1 cellular context compared by ENCODE assay signal in genomic region chr1:43946244-43947060, GRCh38.
TF ChIP-seq lines count a peak whose summit lies in the region.

IPO13 (plus strand) TSS chr1:43946950; CDS start chr1:43947601, 651 bp downstream.

TF ChIP-seq in HepG2, 621 proteins besides CTCF, POLR2A, EP300 and RAD21 (continued from another document and continues in another):
- no peak for TF ChIP-seq PCBP1 (IDR thresholded peaks at IDR 0.05; ENCODE audit: borderline replicate concordance, low read depth, low read length)
- TF ChIP-seq ZNF224 (CRISPR knock-in tag; IDR thresholded peaks at IDR 0.05): no peak; the same call in 1 of the 2 replicates
- no peak for TF ChIP-seq ZNF562 (CRISPR knock-in tag; IDR thresholded peaks at IDR 0.05; ENCODE audit: borderline replicate concordance)
- peak; percentile 95; the same call in 1 of the 2 replicates for TF ChIP-seq ZNF749 (CRISPR knock-in tag; IDR thresholded peaks at IDR 0.05; ENCODE audit: borderline replicate concordance)
- 0 out of 2 replicates have a peak, but pooled peaks have one; percentile 9 for TF ChIP-seq ZNF800 (CRISPR knock-in tag; IDR thresholded peaks at IDR 0.05)
- TF ChIP-seq ZNF253 (CRISPR knock-in tag; IDR thresholded peaks at IDR 0.05; ENCODE audit: borderline replicate concordance): peak; percentile 74; the same call in 1 of the 2 replicates
- TF ChIP-seq BCL3 (CRISPR knock-in tag; IDR thresholded peaks at IDR 0.05): peak; percentile 94
- TF ChIP-seq ELK4 (CRISPR knock-in tag; IDR thresholded peaks at IDR 0.05; ENCODE audit: borderline replicate concordance): no peak
- no peak for TF ChIP-seq ZKSCAN5 (CRISPR knock-in tag; IDR thresholded peaks at IDR 0.05)
- no peak for TF ChIP-seq MAFK (conservative IDR thresholded peaks at IDR 0.05 in 1 of 2, IDR thresholded peaks at IDR 0.05 in 1 of 2; ENCODE audit: low read length in 2 of 2)
- no peak for TF ChIP-seq TMF1 (CRISPR knock-in tag; IDR thresholded peaks at IDR 0.05; ENCODE audit: low read depth)
- TF ChIP-seq GMEB1 (CRISPR knock-in tag; IDR thresholded peaks at IDR 0.05; ENCODE audit: borderline replicate concordance): peak; percentile 92
- TF ChIP-seq JUNB (CRISPR knock-in tag; IDR thresholded peaks at IDR 0.05; ENCODE audit: borderline replicate concordance): no peak
- TF ChIP-seq ZNF276 (CRISPR knock-in tag; IDR thresholded peaks at IDR 0.05; ENCODE audit: low read depth): peak; percentile 58; the same call in 1 of the 2 replicates
- 0 out of 2 replicates have a peak, but pooled peaks have one; percentile 48 for TF ChIP-seq ZNF275 (CRISPR knock-in tag; IDR thresholded peaks at IDR 0.05; ENCODE audit: borderline replicate concordance)
- peak; percentile 85 for TF ChIP-seq HIVEP1 (CRISPR knock-in tag; IDR thresholded peaks at IDR 0.05)
- peak; percentile 77 for TF ChIP-seq ATF2 (CRISPR knock-in tag; IDR thresholded peaks at IDR 0.05)
- TF ChIP-seq ZNF350 (CRISPR knock-in tag; IDR thresholded peaks at IDR 0.05; ENCODE audit: borderline replicate concordance, low read depth): peak; percentile 96
- TF ChIP-seq ZNF292 (CRISPR knock-in tag; IDR thresholded peaks at IDR 0.05; ENCODE audit: borderline replicate concordance, low read depth): no peak
- TF ChIP-seq DRAP1 (CRISPR knock-in tag; IDR thresholded peaks at IDR 0.05): peak; percentile 82
- peak; percentile 96 for TF ChIP-seq SALL2 (CRISPR knock-in tag; IDR thresholded peaks at IDR 0.05)
- no peak for TF ChIP-seq PAF1 (CRISPR knock-in tag; IDR thresholded peaks at IDR 0.05)
- 0 out of 2 replicates have a peak, but pooled peaks have one; percentile 60 for TF ChIP-seq MTF1 (CRISPR knock-in tag; IDR thresholded peaks at IDR 0.05)
- no peak for TF ChIP-seq AFF4 (CRISPR knock-in tag; IDR thresholded peaks at IDR 0.05)
- TF ChIP-seq ELF1 (CRISPR knock-in tag; IDR thresholded peaks at IDR 0.05): peak; percentile 98
- TF ChIP-seq IRF1 (CRISPR knock-in tag; IDR thresholded peaks at IDR 0.05; ENCODE audit: low read depth): 0 out of 2 replicates have a peak, but pooled peaks have one; percentile 19
- peak; percentile 89 for TF ChIP-seq TBX2 (CRISPR knock-in tag; IDR thresholded peaks at IDR 0.05; ENCODE audit: borderline replicate concordance)
- TF ChIP-seq SRSF9 (IDR thresholded peaks at IDR 0.05; ENCODE audit: borderline replicate concordance, insufficient read depth, low read depth, low read length, poor library complexity, severe bottlenecking): no peak
- no peak for TF ChIP-seq TEAD2 (CRISPR knock-in tag; IDR thresholded peaks at IDR 0.05)
- no peak for TF ChIP-seq THYN1 (CRISPR knock-in tag; IDR thresholded peaks at IDR 0.05; ENCODE audit: borderline replicate concordance, low read depth)
- TF ChIP-seq ZFP82 (CRISPR knock-in tag; IDR thresholded peaks at IDR 0.05; ENCODE audit: borderline replicate concordance): peak; percentile 80; the same call in 1 of the 2 replicates
- no peak for TF ChIP-seq ZNF615 (CRISPR knock-in tag; IDR thresholded peaks at IDR 0.05; ENCODE audit: borderline replicate concordance)
- no peak for TF ChIP-seq ZNF879 (CRISPR knock-in tag; IDR thresholded peaks at IDR 0.05)
- TF ChIP-seq SP2 (CRISPR knock-in tag; IDR thresholded peaks at IDR 0.05): peak; percentile 45
- TF ChIP-seq MLXIP (CRISPR knock-in tag; IDR thresholded peaks at IDR 0.05; ENCODE audit: borderline replicate concordance): no peak
- peak; percentile 61 for TF ChIP-seq ZSCAN21 (CRISPR knock-in tag; IDR thresholded peaks at IDR 0.05; ENCODE audit: borderline replicate concordance)
- peak; percentile 98 for TF ChIP-seq ZNF501 (CRISPR knock-in tag; IDR thresholded peaks at IDR 0.05)
- no peak for TF ChIP-seq DBP (CRISPR knock-in tag; IDR thresholded peaks at IDR 0.05; ENCODE audit: not compliant biosample characterization)
